In the genomic region with DNA sequence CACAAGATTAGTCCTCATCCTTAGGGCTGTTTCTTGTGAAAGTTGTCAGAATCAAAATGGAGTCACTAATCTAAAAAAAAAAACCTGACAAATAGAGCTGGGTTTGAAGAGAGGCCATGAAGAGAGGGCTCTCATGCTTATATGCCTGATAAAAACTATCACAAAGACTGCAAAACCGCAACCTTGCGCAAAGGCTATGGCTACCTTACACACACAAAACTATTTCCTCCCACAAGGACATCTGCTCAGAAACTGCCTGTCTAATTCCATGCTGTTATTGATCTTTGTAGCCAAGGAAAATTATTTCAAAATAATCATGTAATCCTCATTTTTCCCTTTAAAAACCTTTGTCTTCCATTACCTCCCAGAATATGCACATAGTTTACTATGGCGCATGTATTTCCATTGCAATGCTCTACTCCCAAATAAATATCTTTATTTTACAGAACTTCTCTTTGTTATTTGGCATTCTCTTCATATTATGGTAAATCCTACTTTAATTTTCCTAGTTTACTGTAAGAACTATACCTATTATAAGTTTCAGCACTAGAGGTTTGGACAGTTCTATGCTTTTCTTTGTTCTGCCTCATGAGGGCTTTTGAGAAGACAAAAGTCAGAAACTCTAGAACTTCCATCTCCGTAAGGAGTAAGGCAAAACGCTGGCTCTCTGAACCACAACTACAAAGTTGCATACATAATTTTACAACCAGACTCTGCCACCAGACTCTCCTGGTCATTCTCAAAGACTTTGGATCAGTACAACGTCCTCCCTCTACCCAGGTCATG, we compare ENCODE assay signal across 1 cellular context.
A peak's percentile ranks its signal among the peaks of the same experiment; 100 is the strongest.
TF ChIP-seq lines count a peak whose summit lies in the region.

No MANE protein-coding gene starts in this region.

TF ChIP-seq in GM12878, 131 proteins besides CTCF, POLR2A, EP300 and RAD21:
- TF ChIP-seq E2F8 (IDR thresholded peaks at IDR 0.05; ENCODE audit: low read depth, partially characterized antibody) (no peak), GABPA (IDR thresholded peaks at IDR 0.05; ENCODE audit: low read depth) (no peak)
- TF ChIP-seq, protein P1, sequence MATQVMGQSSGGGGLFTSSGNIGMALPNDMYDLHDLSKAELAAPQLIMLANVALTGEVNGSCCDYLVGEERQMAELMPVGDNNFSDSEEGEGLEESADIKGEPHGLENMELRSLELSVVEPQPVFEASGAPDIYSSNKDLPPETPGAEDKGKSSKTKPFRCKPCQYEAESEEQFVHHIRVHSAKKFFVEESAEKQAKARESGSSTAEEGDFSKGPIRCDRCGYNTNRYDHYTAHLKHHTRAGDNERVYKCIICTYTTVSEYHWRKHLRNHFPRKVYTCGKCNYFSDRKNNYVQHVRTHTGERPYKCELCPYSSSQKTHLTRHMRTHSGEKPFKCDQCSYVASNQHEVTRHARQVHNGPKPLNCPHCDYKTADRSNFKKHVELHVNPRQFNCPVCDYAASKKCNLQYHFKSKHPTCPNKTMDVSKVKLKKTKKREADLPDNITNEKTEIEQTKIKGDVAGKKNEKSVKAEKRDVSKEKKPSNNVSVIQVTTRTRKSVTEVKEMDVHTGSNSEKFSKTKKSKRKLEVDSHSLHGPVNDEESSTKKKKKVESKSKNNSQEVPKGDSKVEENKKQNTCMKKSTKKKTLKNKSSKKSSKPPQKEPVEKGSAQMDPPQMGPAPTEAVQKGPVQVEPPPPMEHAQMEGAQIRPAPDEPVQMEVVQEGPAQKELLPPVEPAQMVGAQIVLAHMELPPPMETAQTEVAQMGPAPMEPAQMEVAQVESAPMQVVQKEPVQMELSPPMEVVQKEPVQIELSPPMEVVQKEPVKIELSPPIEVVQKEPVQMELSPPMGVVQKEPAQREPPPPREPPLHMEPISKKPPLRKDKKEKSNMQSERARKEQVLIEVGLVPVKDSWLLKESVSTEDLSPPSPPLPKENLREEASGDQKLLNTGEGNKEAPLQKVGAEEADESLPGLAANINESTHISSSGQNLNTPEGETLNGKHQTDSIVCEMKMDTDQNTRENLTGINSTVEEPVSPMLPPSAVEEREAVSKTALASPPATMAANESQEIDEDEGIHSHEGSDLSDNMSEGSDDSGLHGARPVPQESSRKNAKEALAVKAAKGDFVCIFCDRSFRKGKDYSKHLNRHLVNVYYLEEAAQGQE (IDR thresholded peaks at IDR 0.05; ENCODE audit: low read depth, low read length) = peak; percentile 77
